Comparison of ENCODE assay signal across 1 cellular context in the genomic region with DNA sequence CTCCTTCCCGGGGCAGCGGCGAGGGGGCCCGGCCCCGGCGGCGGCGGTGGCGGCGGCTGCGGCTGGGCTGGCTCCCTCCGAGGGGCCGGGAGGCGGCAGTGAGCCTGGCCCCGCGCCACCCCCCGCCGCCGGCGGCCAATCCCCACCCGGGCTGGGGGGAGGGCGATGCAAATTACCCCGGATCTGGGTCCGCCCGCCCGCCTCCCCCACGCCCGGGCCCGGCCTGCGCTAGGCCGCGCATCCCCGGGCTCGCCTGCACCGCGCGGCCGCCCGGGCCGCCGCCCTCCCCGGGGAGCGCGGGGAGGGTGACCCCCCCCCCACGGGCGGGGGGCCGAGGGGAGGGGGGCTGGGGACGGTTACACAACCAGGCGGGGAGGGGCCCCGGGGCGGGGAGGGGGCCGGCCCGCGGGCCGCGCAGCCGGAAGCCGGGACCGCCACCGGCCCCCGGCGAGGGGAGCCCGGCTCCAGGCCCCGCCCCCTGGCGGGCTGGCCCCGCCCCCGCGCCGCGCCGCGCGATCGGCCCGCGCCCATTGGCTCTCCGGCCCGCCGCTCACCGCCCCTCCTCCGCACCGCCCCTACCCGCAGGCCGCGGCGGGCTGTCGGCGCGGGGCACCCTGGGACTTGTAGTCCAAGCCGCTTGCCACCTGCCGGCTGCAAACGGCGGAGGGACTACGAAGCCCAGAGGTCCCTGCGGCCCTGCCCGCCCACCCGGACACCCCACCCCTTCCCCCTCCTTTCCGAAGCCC.
TF ChIP-seq lines count a peak whose summit lies in the region.

No MANE protein-coding gene starts in this region.

TF ChIP-seq in K562, 482 proteins besides CTCF, POLR2A, EP300 and RAD21 (continued from another document and continues in another):
- TF ChIP-seq, protein P1, sequence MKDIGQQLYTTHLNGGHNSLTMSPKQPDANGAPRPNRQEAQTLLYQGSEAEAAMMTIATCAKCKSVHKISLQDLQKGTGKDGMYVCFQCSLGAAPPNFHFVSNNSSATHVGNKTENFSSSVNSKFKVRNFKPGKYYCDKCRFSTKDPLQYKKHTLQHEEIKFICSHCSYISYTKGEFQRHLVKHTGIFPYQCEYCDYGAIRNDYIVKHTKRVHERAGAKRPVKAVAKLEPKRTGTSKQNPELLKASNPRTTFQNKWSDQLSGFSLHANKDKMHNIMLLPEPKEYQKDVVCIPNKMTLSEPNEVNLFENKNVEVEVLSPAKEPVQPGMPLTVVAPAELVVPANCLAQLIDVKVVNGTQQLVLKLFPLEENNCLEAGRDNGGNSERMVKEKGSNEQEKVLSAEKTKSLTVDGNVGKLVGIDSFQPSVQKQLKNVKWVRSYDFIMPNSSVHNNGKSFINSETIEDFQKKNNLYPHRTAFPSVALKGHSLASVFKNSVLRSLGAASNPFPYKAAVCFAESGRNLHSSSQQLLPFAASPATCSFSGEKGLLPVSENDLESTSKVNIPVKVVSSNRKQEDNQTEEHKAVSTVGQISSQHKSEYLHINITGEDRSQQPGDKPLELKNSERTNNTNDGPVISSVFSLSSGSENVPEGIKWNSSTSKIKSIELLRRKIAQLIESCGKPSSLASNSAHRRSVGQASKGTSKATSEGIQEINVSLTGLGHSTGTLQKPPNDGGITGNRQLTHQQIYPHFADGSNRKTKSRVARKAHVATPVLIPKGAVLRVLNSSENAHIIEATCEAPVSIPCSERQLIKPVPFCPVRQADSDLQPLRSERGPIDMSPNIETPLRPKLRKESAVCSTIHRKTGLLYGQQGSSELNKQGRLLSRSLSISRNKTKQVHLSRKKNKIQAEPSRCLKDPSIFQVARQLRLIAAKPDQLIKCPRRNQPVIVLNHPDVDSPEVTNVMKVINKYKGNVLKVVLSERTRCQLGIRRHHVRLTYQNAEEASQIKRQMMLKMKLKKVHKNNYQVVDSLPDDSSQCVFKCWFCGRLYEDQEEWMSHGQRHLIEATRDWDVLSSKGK (CRISPR knock-in tag; IDR thresholded peaks at IDR 0.05), result no peak
- TF ChIP-seq, protein P2, sequence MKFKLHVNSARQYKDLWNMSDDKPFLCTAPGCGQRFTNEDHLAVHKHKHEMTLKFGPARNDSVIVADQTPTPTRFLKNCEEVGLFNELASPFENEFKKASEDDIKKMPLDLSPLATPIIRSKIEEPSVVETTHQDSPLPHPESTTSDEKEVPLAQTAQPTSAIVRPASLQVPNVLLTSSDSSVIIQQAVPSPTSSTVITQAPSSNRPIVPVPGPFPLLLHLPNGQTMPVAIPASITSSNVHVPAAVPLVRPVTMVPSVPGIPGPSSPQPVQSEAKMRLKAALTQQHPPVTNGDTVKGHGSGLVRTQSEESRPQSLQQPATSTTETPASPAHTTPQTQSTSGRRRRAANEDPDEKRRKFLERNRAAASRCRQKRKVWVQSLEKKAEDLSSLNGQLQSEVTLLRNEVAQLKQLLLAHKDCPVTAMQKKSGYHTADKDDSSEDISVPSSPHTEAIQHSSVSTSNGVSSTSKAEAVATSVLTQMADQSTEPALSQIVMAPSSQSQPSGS (CRISPR knock-in tag; IDR thresholded peaks at IDR 0.05), result no peak
- no peak for TF ChIP-seq HNRNPL (IDR thresholded peaks at IDR 0.05; ENCODE audit: low read depth, low read length)
- TF ChIP-seq, protein P3, sequence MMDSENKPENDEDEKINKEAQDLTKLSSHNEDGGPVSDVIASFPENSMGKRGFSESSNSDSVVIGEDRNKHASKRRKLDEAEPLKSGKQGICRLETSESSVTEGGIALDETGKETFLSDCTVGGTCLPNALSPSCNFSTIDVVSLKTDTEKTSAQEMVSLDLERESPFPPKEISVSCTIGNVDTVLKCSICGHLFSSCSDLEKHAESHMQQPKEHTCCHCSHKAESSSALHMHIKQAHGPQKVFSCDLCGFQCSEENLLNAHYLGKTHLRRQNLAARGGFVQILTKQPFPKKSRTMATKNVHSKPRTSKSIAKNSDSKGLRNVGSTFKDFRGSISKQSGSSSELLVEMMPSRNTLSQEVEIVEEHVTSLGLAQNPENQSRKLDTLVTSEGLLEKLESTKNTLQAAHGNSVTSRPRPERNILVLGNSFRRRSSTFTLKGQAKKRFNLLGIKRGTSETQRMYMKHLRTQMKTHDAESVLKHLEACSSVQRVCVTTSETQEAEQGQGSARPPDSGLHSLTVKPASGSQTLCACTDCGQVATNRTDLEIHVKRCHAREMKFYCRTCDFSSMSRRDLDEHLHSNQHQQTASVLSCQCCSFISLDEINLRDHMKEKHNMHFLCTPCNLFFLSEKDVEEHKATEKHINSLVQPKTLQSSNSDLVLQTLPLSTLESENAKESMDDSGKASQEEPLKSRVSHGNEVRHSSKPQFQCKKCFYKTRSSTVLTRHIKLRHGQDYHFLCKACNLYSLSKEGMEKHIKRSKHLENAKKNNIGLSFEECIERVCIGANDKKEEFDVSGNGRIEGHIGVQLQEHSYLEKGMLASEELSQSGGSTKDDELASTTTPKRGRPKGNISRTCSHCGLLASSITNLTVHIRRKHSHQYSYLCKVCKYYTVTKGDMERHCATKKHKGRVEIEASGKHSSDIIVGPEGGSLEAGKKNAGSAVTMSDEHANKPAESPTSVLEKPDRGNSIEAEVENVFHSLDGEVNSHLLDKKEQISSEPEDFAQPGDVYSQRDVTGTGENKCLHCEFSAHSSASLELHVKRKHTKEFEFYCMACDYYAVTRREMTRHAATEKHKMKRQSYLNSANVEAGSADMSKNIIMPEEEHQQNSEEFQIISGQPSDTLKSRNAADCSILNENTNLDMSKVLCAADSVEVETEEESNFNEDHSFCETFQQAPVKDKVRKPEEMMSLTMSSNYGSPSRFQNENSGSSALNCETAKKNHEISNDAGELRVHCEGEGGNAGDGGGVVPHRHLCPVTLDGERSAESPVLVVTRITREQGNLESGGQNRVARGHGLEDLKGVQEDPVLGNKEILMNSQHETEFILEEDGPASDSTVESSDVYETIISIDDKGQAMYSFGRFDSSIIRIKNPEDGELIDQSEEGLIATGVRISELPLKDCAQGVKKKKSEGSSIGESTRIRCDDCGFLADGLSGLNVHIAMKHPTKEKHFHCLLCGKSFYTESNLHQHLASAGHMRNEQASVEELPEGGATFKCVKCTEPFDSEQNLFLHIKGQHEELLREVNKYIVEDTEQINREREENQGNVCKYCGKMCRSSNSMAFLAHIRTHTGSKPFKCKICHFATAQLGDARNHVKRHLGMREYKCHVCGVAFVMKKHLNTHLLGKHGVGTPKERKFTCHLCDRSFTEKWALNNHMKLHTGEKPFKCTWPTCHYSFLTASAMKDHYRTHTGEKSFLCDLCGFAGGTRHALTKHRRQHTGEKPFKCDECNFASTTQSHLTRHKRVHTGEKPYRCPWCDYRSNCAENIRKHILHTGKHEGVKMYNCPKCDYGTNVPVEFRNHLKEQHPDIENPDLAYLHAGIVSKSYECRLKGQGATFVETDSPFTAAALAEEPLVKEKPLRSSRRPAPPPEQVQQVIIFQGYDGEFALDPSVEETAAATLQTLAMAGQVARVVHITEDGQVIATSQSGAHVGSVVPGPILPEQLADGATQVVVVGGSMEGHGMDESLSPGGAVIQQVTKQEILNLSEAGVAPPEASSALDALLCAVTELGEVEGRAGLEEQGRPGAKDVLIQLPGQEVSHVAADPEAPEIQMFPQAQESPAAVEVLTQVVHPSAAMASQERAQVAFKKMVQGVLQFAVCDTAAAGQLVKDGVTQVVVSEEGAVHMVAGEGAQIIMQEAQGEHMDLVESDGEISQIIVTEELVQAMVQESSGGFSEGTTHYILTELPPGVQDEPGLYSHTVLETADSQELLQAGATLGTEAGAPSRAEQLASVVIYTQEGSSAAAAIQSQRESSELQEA (IDR thresholded peaks at IDR 0.05; ENCODE audit: low read depth), result no peak
- TF ChIP-seq, protein P4, sequence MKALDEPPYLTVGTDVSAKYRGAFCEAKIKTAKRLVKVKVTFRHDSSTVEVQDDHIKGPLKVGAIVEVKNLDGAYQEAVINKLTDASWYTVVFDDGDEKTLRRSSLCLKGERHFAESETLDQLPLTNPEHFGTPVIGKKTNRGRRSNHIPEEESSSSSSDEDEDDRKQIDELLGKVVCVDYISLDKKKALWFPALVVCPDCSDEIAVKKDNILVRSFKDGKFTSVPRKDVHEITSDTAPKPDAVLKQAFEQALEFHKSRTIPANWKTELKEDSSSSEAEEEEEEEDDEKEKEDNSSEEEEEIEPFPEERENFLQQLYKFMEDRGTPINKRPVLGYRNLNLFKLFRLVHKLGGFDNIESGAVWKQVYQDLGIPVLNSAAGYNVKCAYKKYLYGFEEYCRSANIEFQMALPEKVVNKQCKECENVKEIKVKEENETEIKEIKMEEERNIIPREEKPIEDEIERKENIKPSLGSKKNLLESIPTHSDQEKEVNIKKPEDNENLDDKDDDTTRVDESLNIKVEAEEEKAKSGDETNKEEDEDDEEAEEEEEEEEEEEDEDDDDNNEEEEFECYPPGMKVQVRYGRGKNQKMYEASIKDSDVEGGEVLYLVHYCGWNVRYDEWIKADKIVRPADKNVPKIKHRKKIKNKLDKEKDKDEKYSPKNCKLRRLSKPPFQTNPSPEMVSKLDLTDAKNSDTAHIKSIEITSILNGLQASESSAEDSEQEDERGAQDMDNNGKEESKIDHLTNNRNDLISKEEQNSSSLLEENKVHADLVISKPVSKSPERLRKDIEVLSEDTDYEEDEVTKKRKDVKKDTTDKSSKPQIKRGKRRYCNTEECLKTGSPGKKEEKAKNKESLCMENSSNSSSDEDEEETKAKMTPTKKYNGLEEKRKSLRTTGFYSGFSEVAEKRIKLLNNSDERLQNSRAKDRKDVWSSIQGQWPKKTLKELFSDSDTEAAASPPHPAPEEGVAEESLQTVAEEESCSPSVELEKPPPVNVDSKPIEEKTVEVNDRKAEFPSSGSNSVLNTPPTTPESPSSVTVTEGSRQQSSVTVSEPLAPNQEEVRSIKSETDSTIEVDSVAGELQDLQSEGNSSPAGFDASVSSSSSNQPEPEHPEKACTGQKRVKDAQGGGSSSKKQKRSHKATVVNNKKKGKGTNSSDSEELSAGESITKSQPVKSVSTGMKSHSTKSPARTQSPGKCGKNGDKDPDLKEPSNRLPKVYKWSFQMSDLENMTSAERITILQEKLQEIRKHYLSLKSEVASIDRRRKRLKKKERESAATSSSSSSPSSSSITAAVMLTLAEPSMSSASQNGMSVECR (CRISPR knock-in tag; IDR thresholded peaks at IDR 0.05), result no peak
- no peak for TF ChIP-seq RBM39 (optimal IDR thresholded peaks at IDR 0.05; ENCODE audit: low read depth, low read length)
- TF ChIP-seq FOXK1 (CRISPR knock-in tag; IDR thresholded peaks at IDR 0.05; ENCODE audit: borderline replicate concordance), result no peak
- TF ChIP-seq, protein P5, sequence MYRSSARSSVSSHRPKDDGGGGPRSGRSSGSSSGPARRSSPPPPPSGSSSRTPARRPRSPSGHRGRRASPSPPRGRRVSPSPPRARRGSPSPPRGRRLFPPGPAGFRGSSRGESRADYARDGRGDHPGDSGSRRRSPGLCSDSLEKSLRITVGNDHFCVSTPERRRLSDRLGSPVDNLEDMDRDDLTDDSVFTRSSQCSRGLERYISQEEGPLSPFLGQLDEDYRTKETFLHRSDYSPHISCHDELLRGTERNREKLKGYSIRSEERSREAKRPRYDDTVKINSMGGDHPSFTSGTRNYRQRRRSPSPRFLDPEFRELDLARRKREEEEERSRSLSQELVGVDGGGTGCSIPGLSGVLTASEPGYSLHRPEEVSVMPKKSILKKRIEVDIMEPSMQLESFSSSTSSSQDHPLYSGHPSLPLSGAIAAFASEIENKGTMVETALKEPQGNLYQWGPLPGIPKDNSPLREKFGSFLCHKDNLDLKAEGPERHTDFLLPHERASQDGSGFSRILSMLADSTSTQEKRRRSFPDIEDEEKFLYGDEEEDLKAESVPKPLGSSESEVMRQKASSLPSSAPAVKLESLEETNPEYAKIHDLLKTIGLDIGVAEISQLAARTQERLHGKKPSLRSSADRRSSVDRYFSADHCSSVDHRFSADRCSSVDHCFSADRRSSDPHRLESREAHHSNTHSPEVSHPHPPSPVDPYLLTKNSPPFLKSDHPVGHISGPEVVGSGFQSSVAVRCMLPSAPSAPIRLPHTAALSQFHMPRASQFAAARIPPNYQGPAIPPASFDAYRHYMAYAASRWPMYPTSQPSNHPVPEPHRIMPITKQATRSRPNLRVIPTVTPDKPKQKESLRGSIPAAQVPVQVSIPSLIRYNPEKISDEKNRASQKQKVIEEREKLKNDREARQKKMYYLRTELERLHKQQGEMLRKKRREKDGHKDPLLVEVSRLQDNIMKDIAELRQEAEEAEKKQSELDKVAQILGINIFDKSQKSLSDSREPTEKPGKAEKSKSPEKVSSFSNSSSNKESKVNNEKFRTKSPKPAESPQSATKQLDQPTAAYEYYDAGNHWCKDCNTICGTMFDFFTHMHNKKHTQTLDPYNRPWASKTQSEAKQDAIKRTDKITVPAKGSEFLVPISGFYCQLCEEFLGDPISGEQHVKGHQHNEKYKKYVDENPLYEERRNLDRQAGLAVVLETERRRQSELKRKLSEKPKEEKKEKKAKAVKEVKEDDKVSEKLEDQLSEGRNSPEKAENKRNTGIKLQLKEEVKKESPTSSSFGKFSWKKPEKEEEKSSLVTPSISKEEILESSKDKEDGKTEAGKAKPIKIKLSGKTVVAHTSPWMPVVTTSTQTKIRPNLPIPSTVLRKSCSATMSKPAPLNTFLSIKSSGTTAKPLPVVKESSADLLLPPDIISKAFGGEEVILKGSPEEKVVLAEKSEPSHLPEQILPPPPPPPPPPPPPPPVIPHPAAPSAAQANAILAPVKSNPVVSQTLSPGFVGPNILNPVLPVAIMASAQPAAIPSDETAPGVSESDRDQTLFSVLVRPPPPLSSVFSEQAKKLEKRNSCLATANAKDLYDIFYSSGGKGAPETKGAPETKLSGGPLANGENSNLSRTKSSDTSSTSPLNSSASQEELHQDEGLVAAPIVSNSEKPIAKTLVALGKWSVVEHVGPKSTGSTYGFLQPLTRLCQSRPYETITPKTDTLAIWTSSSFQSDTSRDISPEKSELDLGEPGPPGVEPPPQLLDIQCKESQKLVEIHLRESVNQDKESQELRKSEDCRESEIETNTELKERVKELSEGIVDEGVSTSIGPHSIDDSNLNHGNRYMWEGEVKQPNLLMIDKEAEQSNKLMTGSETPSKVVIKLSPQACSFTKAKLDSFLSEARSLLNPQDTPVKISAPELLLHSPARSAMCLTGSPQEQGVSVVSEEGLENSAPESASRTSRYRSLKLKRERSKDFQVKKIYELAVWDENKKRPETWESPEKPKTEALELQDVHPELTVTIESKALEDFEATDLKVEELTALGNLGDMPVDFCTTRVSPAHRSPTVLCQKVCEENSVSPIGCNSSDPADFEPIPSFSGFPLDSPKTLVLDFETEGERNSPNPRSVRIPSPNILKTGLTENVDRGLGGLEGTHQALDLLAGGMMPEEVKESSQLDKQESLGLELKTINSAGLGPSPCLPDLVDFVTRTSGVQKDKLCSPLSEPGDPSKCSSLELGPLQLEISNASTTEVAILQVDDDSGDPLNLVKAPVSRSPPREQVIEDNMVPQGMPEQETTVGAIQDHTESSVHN (IDR thresholded peaks at IDR 0.05; ENCODE audit: borderline replicate concordance in 1 of 2, low read depth in 1 of 2), result no peak
- TF ChIP-seq MXI1 (IDR thresholded peaks at IDR 0.05; ENCODE audit: low read depth, low read length), result no peak
- no peak for TF ChIP-seq ZNF764 (CRISPR knock-in tag; IDR thresholded peaks at IDR 0.05; ENCODE audit: low read depth)
- TF ChIP-seq, protein P6, sequence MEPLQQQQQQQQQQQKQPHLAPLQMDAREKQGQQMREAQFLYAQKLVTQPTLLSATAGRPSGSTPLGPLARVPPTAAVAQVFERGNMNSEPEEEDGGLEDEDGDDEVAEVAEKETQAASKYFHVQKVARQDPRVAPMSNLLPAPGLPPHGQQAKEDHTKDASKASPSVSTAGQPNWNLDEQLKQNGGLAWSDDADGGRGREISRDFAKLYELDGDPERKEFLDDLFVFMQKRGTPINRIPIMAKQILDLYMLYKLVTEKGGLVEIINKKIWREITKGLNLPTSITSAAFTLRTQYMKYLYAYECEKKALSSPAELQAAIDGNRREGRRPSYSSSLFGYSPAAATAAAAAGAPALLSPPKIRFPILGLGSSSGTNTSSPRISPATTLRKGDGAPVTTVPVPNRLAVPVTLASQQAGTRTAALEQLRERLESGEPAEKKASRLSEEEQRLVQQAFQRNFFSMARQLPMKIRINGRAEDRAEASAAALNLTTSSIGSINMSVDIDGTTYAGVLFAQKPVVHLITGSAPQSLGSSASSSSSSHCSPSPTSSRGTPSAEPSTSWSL (CRISPR knock-in tag; IDR thresholded peaks at IDR 0.05; ENCODE audit: borderline replicate concordance), result no peak
- no peak; the same call in 1 of the 2 replicates for TF ChIP-seq JUND (IDR thresholded peaks at IDR 0.05; ENCODE audit: borderline replicate concordance, low read depth, low read length)
- TF ChIP-seq JUND (tag; IDR thresholded peaks at IDR 0.05; ENCODE audit: borderline replicate concordance, low read depth, low read length), result no peak
- no peak for TF ChIP-seq C11orf30 (IDR thresholded peaks at IDR 0.05; ENCODE audit: low read depth)
- no peak for TF ChIP-seq TEAD2 (tag; IDR thresholded peaks at IDR 0.05)
- no peak for TF ChIP-seq ZKSCAN8 (CRISPR knock-in tag; IDR thresholded peaks at IDR 0.05)
